Comparison of ENCODE assay signal across 22 cellular contexts in genomic region chr16:54842743-54843423, GRCh38.
"Had no signal": no experiment of that assay in that cellular context is flagged by ENCODE, and none has a peak within 500 bp of the region (broad histone marks: within the 10 kb centered on the region; RNA-seq: fewer than 3 reads in every experiment).

No MANE protein-coding gene starts in this region.

- H3K36me3 Mint-ChIP-seq: IgD-negative memory B cell had no signal

- H3K4me3 Mint-ChIP-seq: IgD-negative memory B cell had no signal

- DNase-seq: MG63; NCI-H1092 treated with DMSO at 0.1 percent for 48 hours; NCI-H1436; NCI-H187; NCI-H2029; NCI-H2081 treated with DMSO at 0.1 percent for 48 hours; NCI-H2171; NCI-H226; NCI-H446; NCI-H510A; NCI-H524 treated with DMSO at 0.1 percent for 48 hours; NCI-H69; NCI-H774; NK-92 treated with Interleukin-12 subunit alpha and Interleukin-12 subunit beta, amount 100 ng/mL, for 24 hours; PC-3; SHP77 had no signal

- H3K36me3 ChIP-seq: MG63 had no signal

- H3K4me3 ChIP-seq: K562, MG63 had no signal

- ATAC-seq: K562, Panc1, PC-3 had no signal

- H3K27ac ChIP-seq: HL-60, RWPE1 had no signal

- H3K27me3 ChIP-seq: MG63 had no signal

- H3K4me1 Mint-ChIP-seq: IgD-negative memory B cell had no signal

- H3K27ac Mint-ChIP-seq: IgD-negative memory B cell had no signal

- H3K27me3 Mint-ChIP-seq: IgD-negative memory B cell had no signal

- FAIRE-seq: HTR-8/SVneo, K562 had no signal
